Comparison of ENCODE assay signal across 15 cellular contexts in genomic region chr4:151198748-151199147, GRCh38.
DNase-seq lines count a peak whose midpoint lies in the region; ATAC-seq, FAIRE-seq and TF ChIP-seq lines count a peak whose summit lies in the region.
"Had no signal": no experiment of that assay in that cellular context is flagged by ENCODE, and none has a peak within 500 bp of the region (broad histone marks: within the 10 kb centered on the region; RNA-seq: fewer than 3 reads in every experiment).

No MANE protein-coding gene starts in this region.

- H3K4me1 ChIP-seq in upper lobe of right lung: peaks cover 25% of the 10 kb centered on the region

- no peak overlapping the region for H3K27ac Mint-ChIP-seq in neural crest cell (ENCODE audit: unreplicated experiment)
- H3K27ac Mint-ChIP-seq: activated naive CD4-positive, alpha-beta T cell treated with anti-CD3 and anti-CD28 coated beads for 36 hours had no signal

- H3K4me3 Mint-ChIP-seq in neural crest cell: peak overlapping the region; percentile 36
- H3K4me3 Mint-ChIP-seq: activated naive CD4-positive, alpha-beta T cell treated with anti-CD3 and anti-CD28 coated beads for 36 hours had no signal

- no peaks in the 10 kb centered on the region for H3K9me3 ChIP-seq in upper lobe of right lung
- H3K9me3 ChIP-seq: body of pancreas had no signal

- TF ChIP-seq CTCF in fibroblast of villous mesenchyme (IDR thresholded peaks at IDR 0.05; ENCODE audit: insufficient read depth, low read depth, low read length) (no peak), neural crest cell (conservative IDR thresholded peaks at IDR 0.05) (no peak), upper lobe of right lung (IDR thresholded peaks at IDR 0.05) (no peak)

- peaks cover 43% of the 10 kb centered on the region for H3K4me1 Mint-ChIP-seq in neural crest cell

- intact Hi-C loops in upper lobe of right lung (cut with DNase I): no loop called here

- H3K27me3 Mint-ChIP-seq in neural crest cell (ENCODE audit: low read depth): no peaks in the 10 kb centered on the region

- no peak for ATAC-seq in upper lobe of right lung
- ATAC-seq: body of pancreas had no signal

- no peaks in the 10 kb centered on the region for H3K36me3 Mint-ChIP-seq in neural crest cell (ENCODE audit: low read depth)

- H3K27me3 ChIP-seq in upper lobe of right lung: no peaks in the 10 kb centered on the region
- H3K27me3 ChIP-seq: body of pancreas had no signal

- FAIRE-seq in GM19239 (lab: Jason Lieb, UNC): no peak
- FAIRE-seq: islet of Langerhans, urothelium cell line had no signal

- no peaks in the 10 kb centered on the region for H3K36me3 ChIP-seq in upper lobe of right lung

- H3K9me3 Mint-ChIP-seq in neural crest cell: no peaks in the 10 kb centered on the region
- H3K9me3 Mint-ChIP-seq: activated naive CD4-positive, alpha-beta T cell treated with anti-CD3 and anti-CD28 coated beads for 36 hours had no signal

- peak overlapping the region; percentile 88 for H3K27ac ChIP-seq in angular gyrus (ENCODE audit: low read depth, low read length)
- H3K27ac ChIP-seq in upper lobe of right lung: peak overlapping the region; percentile 34
- H3K27ac ChIP-seq: body of pancreas had no signal

- DNase-seq in fibroblast of villous mesenchyme (ENCODE audit: low read depth) (peak; percentile 13), neural crest cell (ENCODE audit: low read depth, low spot score) (no peak), upper lobe of right lung (no peak), DMS 273 (lab: John Stamatoyannopoulos, UW; ENCODE audit: unreplicated experiment) (no peak), GM19239 (ENCODE audit: insufficient read length, low spot score) (no peak), nucleus accumbens (lab: John Stamatoyannopoulos, UW) (no peak)
- DNase-seq: activated CD4-positive, CD25-positive, alpha-beta regulatory T cell; activated naive CD4-positive, alpha-beta T cell treated with anti-CD3 and anti-CD28 coated beads for 36 hours; body of pancreas; glutamatergic neuron; NCI-H82; stimulated activated CD4-positive, alpha-beta T cell treated with anti-CD3 and anti-CD28 coated beads, Interleukin-1b, Interleukin-23, amount 100 ng/mL, for 48 hours had no signal

- no peak overlapping the region for H3K4me3 ChIP-seq in fibroblast of villous mesenchyme (ENCODE audit: low read depth, low read length)
- H3K4me3 ChIP-seq in upper lobe of right lung: no peak overlapping the region
- H3K4me3 ChIP-seq: body of pancreas had no signal
